Comparison of ENCODE assay signal across 18 cellular contexts in the genomic region with DNA sequence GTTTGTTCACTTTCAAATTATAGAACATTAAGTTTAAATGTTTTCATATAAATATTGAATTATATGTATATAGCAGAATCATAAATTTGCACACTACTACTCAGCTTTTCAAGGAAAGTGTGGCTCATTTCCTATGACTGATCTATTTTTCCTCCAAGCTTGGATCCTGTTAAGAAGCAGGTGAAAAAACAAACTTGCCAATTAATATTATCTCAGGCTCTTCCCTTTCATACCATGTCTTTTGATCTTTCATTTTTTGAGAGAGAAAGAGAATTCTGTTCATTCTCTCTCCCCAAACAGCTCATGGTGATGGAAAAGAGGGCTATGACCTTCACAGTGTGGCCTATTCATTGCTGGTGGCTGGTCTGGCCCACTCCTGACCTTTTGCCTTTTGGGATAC. TPM values are rescaled to one million over a fixed set of nuclear protein-coding genes. Genes with fewer than 3 reads are reported as not detected.
"Had no signal": no experiment of that assay in that cellular context is flagged by ENCODE, and none has a peak within 500 bp of the region (broad histone marks: within the 10 kb centered on the region; RNA-seq: fewer than 3 reads in every experiment).

No MANE protein-coding gene starts in this region.

- H3K36me3 Mint-ChIP-seq: activated naive CD8-positive, alpha-beta T cell treated with anti-CD3 and anti-CD28 coated beads for 36 hours; T-cell had no signal

- ATAC-seq: left ventricle myocardium superior, T-cell had no signal

- FAIRE-seq: endometrium, small intestine had no signal

- H3K27me3 Mint-ChIP-seq: T-cell had no signal

- H3K4me1 Mint-ChIP-seq: activated naive CD8-positive, alpha-beta T cell treated with anti-CD3 and anti-CD28 coated beads for 36 hours; T-cell had no signal

- H3K4me3 ChIP-seq: esophagus squamous epithelium, ovary, transverse colon had no signal

- H3K27me3 ChIP-seq: esophagus squamous epithelium, foreskin keratinocyte, ovary, transverse colon had no signal

- H3K36me3 ChIP-seq: ovary, transverse colon had no signal

- H3K9me3 Mint-ChIP-seq: activated naive CD8-positive, alpha-beta T cell treated with anti-CD3 and anti-CD28 coated beads for 36 hours had no signal

- H3K27ac ChIP-seq: transverse colon had no signal

- H3K9me3 ChIP-seq: esophagus squamous epithelium, ovary, SK-N-SH, transverse colon had no signal

- H3K9ac ChIP-seq: SK-N-SH had no signal

- H3K4me3 Mint-ChIP-seq: activated naive CD8-positive, alpha-beta T cell treated with anti-CD3 and anti-CD28 coated beads for 36 hours; T-cell had no signal

- H3K4me1 ChIP-seq: transverse colon had no signal

- H3K27ac Mint-ChIP-seq: activated naive CD8-positive, alpha-beta T cell treated with anti-CD3 and anti-CD28 coated beads for 36 hours; T-cell had no signal

- DNase-seq: activated CD4-positive, alpha-beta T cell treated with anti-CD3 and anti-CD28 coated beads, Interleukin-2, amount 50 U/mL, for 1 hour; activated CD8-positive, alpha-beta memory T cell treated with anti-CD3 and anti-CD28 coated beads for 24 hours; activated naive CD8-positive, alpha-beta T cell treated with anti-CD3 and anti-CD28 coated beads for 36 hours; esophagus squamous epithelium; glutamatergic neuron; left ventricle myocardium superior; retina; SK-N-SH; small intestine; stimulated activated CD4-positive, alpha-beta T cell treated with anti-CD3 and anti-CD28 coated beads, Interleukin-4, amount 100 ng/mL, for 24 hours; stimulated activated naive CD4-positive, alpha-beta T cell; substantia nigra; T-cell; T-helper 9 cell; transverse colon had no signal

RNA-seq across cellular contexts. Expression of a gene that starts 43.7 kb away (rescaled TPM):
- total RNA-seq: activated naive CD8-positive, alpha-beta T cell treated with anti-CD3 and anti-CD28 coated beads for 36 hours; T-cell had no signal
